Comparison of ENCODE assay signal across 27 cellular contexts in the genomic region with DNA sequence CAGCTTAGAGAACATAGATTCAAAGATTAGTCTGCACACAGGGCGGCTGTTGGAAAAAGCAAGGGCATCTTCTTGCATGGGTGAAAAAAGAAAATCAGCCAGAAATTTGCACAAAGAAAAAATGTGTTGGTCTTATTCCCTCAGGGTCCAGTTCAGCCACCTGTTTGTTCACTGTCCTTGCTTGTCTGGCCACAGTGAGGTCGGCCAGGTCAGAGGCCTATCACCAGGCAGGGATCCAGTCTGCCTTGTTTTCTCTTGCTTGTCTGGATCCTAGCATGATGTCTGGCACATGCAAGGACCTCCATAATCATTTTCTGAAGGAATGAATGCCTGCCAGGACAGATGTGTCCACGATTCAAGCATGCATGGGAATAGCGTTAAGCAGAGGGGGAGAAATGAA.
"Had no signal": no experiment of that assay in that cellular context is flagged by ENCODE, and none has a peak within 500 bp of the region (broad histone marks: within the 10 kb centered on the region; RNA-seq: fewer than 3 reads in every experiment).

No MANE protein-coding gene starts in this region.

- H3K9me3 Mint-ChIP-seq: dendritic cell treated with granulocyte-macrophage colony-stimulating factor and Interleukin-4, amounts not matched to agents 40 ng/mL and 50 ng/mL, for 4 days; effector memory CD8-positive, alpha-beta T cell; endodermal cell had no signal

- H3K27ac Mint-ChIP-seq: dendritic cell treated with granulocyte-macrophage colony-stimulating factor and Interleukin-4, amounts not matched to agents 40 ng/mL and 50 ng/mL, for 4 days; effector memory CD8-positive, alpha-beta T cell; endodermal cell had no signal

- H3K4me3 ChIP-seq: colonic mucosa, coronary artery, dorsolateral prefrontal cortex, esophagus muscularis mucosa, esophagus squamous epithelium, gastrocnemius medialis, gastroesophageal sphincter, heart left ventricle had no signal

- H3K27me3 ChIP-seq: colonic mucosa, esophagus muscularis mucosa, esophagus squamous epithelium, gastrocnemius medialis, gastroesophageal sphincter, heart left ventricle had no signal

- H3K4me1 ChIP-seq: colonic mucosa, esophagus muscularis mucosa, esophagus squamous epithelium, foreskin keratinocyte, gastrocnemius medialis, gastroesophageal sphincter, heart left ventricle had no signal

- DNase-seq: colonic mucosa; cortex of kidney; dermis blood vessel endothelial cell; dorsolateral prefrontal cortex; effector CD4-positive, alpha-beta T cell; effector CD8-positive, alpha-beta T cell; effector memory CD4-positive, alpha-beta T cell; effector memory CD8-positive, alpha-beta T cell; endodermal cell; erythroblast; esophagus squamous epithelium; foreskin keratinocyte; foreskin melanocyte; gastrocnemius medialis; glutamatergic neuron; head of caudate nucleus; heart left ventricle had no signal

- H3K27me3 Mint-ChIP-seq: dendritic cell treated with granulocyte-macrophage colony-stimulating factor and Interleukin-4, amounts not matched to agents 40 ng/mL and 50 ng/mL, for 4 days; effector memory CD8-positive, alpha-beta T cell had no signal

- H3K36me3 ChIP-seq: colonic mucosa, esophagus muscularis mucosa, esophagus squamous epithelium, gastrocnemius medialis, gastroesophageal sphincter, heart left ventricle had no signal

- ATAC-seq: effector memory CD8-positive, alpha-beta T cell; esophagus mucosa; foreskin keratinocyte; gastrocnemius medialis; gastroesophageal sphincter; heart left ventricle had no signal

- H3K9me3 ChIP-seq: colonic mucosa, esophagus squamous epithelium, gastrocnemius medialis had no signal

- H3K27ac ChIP-seq: colonic mucosa, coronary artery, dorsolateral prefrontal cortex, epithelial cell of prostate, esophagus muscularis mucosa, esophagus squamous epithelium, foreskin keratinocyte, gastrocnemius medialis, gastroesophageal sphincter, heart left ventricle had no signal

- H3K4me3 Mint-ChIP-seq: dendritic cell treated with granulocyte-macrophage colony-stimulating factor and Interleukin-4, amounts not matched to agents 40 ng/mL and 50 ng/mL, for 4 days; effector memory CD8-positive, alpha-beta T cell; endodermal cell had no signal

- FAIRE-seq: colon, endometrium, endothelial cell of umbilical vein, frontal cortex had no signal
